ENCODE assay signal across 2 cellular contexts in the genomic region with DNA sequence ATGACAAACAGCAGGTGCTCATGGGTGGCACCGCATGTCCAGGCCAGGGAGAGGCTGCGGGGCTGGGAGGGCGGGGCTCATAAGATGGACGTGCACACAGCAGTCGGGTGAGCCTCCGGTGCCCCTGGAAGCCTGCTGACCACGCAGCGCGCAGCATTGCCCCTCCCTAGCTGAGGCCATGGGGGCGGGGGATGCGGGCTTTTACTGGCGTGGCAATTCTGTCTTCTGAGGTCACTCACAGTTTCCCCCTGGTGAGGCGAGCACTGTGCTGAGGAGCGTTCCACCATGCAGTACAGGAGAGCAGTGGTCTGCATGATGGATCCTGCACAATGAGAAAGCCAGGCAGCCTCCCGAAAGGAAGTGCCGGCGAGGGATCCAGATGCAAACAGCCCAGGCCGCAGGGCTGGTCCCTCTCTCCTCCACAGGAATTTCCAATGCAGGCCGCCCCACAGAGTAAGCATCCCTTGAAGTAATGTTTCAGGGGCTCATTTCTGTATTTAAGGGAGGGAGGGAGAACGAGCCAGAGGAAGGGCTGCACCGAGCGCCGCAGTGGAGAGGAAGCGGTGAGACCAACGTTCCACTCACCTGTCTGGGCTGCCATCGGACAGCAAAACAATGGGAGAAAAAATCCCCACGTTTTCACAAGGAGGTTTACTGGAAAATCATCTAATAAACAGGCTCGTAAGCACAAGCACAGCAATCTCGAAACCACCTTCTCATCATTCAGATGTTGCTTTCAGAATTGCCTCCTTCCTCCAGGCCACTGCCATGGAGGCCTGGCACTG.
TF ChIP-seq lines count a peak whose summit lies in the region.

No MANE protein-coding gene starts in this region.

TF ChIP-seq in SK-N-SH treated with all-trans-retinoic acid at 6 μM for 48 hours, 23 proteins besides CTCF, POLR2A, EP300 and RAD21:
- TF ChIP-seq BACH2 (CRISPR knock-in tag; IDR thresholded peaks at IDR 0.05; ENCODE audit: borderline replicate concordance) (no peak), ZNF8 (CRISPR knock-in tag; IDR thresholded peaks at IDR 0.05) (no peak), ZC3H10 (CRISPR knock-in tag; IDR thresholded peaks at IDR 0.05) (no peak), RARB (CRISPR knock-in tag; IDR thresholded peaks at IDR 0.05) (no peak), PPARA (CRISPR knock-in tag; IDR thresholded peaks at IDR 0.05; ENCODE audit: borderline replicate concordance) (no peak), ZNF70 (CRISPR knock-in tag; IDR thresholded peaks at IDR 0.05) (no peak), ZFP30 (CRISPR knock-in tag; IDR thresholded peaks at IDR 0.05) (no peak), ESRRG (CRISPR knock-in tag; IDR thresholded peaks at IDR 0.05) (no peak), TCF4 (CRISPR knock-in tag; IDR thresholded peaks at IDR 0.05; ENCODE audit: borderline replicate concordance) (no peak), ISL1 (CRISPR knock-in tag; IDR thresholded peaks at IDR 0.05) (no peak), OSR1 (CRISPR knock-in tag; IDR thresholded peaks at IDR 0.05) (no peak), CSDC2 (CRISPR knock-in tag; IDR thresholded peaks at IDR 0.05) (no peak)
- TF ChIP-seq, protein P1, sequence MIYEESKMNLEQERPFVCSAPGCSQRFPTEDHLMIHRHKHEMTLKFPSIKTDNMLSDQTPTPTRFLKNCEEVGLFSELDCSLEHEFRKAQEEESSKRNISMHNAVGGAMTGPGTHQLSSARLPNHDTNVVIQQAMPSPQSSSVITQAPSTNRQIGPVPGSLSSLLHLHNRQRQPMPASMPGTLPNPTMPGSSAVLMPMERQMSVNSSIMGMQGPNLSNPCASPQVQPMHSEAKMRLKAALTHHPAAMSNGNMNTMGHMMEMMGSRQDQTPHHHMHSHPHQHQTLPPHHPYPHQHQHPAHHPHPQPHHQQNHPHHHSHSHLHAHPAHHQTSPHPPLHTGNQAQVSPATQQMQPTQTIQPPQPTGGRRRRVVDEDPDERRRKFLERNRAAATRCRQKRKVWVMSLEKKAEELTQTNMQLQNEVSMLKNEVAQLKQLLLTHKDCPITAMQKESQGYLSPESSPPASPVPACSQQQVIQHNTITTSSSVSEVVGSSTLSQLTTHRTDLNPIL (CRISPR knock-in tag; IDR thresholded peaks at IDR 0.05; ENCODE audit: low read depth), result no peak
- TF ChIP-seq, protein P2, sequence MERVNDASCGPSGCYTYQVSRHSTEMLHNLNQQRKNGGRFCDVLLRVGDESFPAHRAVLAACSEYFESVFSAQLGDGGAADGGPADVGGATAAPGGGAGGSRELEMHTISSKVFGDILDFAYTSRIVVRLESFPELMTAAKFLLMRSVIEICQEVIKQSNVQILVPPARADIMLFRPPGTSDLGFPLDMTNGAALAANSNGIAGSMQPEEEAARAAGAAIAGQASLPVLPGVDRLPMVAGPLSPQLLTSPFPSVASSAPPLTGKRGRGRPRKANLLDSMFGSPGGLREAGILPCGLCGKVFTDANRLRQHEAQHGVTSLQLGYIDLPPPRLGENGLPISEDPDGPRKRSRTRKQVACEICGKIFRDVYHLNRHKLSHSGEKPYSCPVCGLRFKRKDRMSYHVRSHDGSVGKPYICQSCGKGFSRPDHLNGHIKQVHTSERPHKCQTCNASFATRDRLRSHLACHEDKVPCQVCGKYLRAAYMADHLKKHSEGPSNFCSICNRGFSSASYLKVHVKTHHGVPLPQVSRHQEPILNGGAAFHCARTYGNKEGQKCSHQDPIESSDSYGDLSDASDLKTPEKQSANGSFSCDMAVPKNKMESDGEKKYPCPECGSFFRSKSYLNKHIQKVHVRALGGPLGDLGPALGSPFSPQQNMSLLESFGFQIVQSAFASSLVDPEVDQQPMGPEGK (CRISPR knock-in tag; IDR thresholded peaks at IDR 0.05; ENCODE audit: borderline replicate concordance), result no peak
- TF ChIP-seq, protein P3, sequence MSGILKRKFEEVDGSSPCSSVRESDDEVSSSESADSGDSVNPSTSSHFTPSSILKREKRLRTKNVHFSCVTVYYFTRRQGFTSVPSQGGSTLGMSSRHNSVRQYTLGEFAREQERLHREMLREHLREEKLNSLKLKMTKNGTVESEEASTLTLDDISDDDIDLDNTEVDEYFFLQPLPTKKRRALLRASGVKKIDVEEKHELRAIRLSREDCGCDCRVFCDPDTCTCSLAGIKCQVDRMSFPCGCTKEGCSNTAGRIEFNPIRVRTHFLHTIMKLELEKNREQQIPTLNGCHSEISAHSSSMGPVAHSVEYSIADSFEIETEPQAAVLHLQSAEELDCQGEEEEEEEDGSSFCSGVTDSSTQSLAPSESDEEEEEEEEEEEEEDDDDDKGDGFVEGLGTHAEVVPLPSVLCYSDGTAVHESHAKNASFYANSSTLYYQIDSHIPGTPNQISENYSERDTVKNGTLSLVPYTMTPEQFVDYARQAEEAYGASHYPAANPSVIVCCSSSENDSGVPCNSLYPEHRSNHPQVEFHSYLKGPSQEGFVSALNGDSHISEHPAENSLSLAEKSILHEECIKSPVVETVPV (CRISPR knock-in tag; IDR thresholded peaks at IDR 0.05), result no peak
- TF ChIP-seq, protein P4, sequence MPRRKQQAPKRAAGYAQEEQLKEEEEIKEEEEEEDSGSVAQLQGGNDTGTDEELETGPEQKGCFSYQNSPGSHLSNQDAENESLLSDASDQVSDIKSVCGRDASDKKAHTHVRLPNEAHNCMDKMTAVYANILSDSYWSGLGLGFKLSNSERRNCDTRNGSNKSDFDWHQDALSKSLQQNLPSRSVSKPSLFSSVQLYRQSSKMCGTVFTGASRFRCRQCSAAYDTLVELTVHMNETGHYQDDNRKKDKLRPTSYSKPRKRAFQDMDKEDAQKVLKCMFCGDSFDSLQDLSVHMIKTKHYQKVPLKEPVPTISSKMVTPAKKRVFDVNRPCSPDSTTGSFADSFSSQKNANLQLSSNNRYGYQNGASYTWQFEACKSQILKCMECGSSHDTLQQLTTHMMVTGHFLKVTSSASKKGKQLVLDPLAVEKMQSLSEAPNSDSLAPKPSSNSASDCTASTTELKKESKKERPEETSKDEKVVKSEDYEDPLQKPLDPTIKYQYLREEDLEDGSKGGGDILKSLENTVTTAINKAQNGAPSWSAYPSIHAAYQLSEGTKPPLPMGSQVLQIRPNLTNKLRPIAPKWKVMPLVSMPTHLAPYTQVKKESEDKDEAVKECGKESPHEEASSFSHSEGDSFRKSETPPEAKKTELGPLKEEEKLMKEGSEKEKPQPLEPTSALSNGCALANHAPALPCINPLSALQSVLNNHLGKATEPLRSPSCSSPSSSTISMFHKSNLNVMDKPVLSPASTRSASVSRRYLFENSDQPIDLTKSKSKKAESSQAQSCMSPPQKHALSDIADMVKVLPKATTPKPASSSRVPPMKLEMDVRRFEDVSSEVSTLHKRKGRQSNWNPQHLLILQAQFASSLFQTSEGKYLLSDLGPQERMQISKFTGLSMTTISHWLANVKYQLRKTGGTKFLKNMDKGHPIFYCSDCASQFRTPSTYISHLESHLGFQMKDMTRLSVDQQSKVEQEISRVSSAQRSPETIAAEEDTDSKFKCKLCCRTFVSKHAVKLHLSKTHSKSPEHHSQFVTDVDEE (CRISPR knock-in tag; IDR thresholded peaks at IDR 0.05), result no peak

TF ChIP-seq in SK-N-SH, 30 proteins besides CTCF, POLR2A, EP300 and RAD21:
- TF ChIP-seq JUND (IDR thresholded peaks at IDR 0.05), result no peak
- TF ChIP-seq GATA2 (CRISPR knock-in tag; IDR thresholded peaks at IDR 0.05), result no peak
- no peak for TF ChIP-seq TCF12 (IDR thresholded peaks at IDR 0.05)
- no peak for TF ChIP-seq RXRA (IDR thresholded peaks at IDR 0.05; ENCODE audit: borderline replicate concordance, low read depth)
- no peak for TF ChIP-seq CHD2 (IDR thresholded peaks at IDR 0.05; ENCODE audit: low read length, partially characterized antibody)
- TF ChIP-seq FOSL2 (IDR thresholded peaks at IDR 0.05; ENCODE audit: borderline replicate concordance, low read depth), result no peak
- TF ChIP-seq, protein P5, sequence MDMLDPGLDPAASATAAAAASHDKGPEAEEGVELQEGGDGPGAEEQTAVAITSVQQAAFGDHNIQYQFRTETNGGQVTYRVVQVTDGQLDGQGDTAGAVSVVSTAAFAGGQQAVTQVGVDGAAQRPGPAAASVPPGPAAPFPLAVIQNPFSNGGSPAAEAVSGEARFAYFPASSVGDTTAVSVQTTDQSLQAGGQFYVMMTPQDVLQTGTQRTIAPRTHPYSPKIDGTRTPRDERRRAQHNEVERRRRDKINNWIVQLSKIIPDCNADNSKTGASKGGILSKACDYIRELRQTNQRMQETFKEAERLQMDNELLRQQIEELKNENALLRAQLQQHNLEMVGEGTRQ (IDR thresholded peaks at IDR 0.05; ENCODE audit: borderline replicate concordance, low read depth, low read length), result no peak
- no peak for TF ChIP-seq RCOR1 (IDR thresholded peaks at IDR 0.05; ENCODE audit: low read length)
- TF ChIP-seq, protein P6, sequence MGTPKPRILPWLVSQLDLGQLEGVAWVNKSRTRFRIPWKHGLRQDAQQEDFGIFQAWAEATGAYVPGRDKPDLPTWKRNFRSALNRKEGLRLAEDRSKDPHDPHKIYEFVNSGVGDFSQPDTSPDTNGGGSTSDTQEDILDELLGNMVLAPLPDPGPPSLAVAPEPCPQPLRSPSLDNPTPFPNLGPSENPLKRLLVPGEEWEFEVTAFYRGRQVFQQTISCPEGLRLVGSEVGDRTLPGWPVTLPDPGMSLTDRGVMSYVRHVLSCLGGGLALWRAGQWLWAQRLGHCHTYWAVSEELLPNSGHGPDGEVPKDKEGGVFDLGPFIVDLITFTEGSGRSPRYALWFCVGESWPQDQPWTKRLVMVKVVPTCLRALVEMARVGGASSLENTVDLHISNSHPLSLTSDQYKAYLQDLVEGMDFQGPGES (IDR thresholded peaks at IDR 0.05; ENCODE audit: low read depth, low read length), result no peak
- no peak for TF ChIP-seq MEF2A (IDR thresholded peaks at IDR 0.05; ENCODE audit: borderline replicate concordance, low read depth)
- no peak for TF ChIP-seq EZH2phosphoT487 (IDR thresholded peaks at IDR 0.05; ENCODE audit: borderline replicate concordance, low read depth)
- TF ChIP-seq, protein P7, sequence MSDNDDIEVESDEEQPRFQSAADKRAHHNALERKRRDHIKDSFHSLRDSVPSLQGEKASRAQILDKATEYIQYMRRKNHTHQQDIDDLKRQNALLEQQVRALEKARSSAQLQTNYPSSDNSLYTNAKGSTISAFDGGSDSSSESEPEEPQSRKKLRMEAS (IDR thresholded peaks at IDR 0.05; ENCODE audit: low read depth), result no peak
- no peak for TF ChIP-seq SIN3A (IDR thresholded peaks at IDR 0.05; ENCODE audit: borderline replicate concordance, low read depth, low read length)
- TF ChIP-seq RFX5 (IDR thresholded peaks at IDR 0.05; ENCODE audit: low read length), result no peak
- TF ChIP-seq NRF1 (IDR thresholded peaks at IDR 0.05; ENCODE audit: low read depth, low read length), result no peak
- TF ChIP-seq, protein P8, sequence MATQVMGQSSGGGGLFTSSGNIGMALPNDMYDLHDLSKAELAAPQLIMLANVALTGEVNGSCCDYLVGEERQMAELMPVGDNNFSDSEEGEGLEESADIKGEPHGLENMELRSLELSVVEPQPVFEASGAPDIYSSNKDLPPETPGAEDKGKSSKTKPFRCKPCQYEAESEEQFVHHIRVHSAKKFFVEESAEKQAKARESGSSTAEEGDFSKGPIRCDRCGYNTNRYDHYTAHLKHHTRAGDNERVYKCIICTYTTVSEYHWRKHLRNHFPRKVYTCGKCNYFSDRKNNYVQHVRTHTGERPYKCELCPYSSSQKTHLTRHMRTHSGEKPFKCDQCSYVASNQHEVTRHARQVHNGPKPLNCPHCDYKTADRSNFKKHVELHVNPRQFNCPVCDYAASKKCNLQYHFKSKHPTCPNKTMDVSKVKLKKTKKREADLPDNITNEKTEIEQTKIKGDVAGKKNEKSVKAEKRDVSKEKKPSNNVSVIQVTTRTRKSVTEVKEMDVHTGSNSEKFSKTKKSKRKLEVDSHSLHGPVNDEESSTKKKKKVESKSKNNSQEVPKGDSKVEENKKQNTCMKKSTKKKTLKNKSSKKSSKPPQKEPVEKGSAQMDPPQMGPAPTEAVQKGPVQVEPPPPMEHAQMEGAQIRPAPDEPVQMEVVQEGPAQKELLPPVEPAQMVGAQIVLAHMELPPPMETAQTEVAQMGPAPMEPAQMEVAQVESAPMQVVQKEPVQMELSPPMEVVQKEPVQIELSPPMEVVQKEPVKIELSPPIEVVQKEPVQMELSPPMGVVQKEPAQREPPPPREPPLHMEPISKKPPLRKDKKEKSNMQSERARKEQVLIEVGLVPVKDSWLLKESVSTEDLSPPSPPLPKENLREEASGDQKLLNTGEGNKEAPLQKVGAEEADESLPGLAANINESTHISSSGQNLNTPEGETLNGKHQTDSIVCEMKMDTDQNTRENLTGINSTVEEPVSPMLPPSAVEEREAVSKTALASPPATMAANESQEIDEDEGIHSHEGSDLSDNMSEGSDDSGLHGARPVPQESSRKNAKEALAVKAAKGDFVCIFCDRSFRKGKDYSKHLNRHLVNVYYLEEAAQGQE (IDR thresholded peaks at IDR 0.05; ENCODE audit: low read depth, low read length), result no peak
- no peak for TF ChIP-seq FOXM1 (IDR thresholded peaks at IDR 0.05; ENCODE audit: low read depth)
- no peak for TF ChIP-seq FOXJ3 (CRISPR knock-in tag; IDR thresholded peaks at IDR 0.05)
- TF ChIP-seq MXI1 (IDR thresholded peaks at IDR 0.05; ENCODE audit: low read depth, low read length), result no peak
